Comparison of ENCODE assay signal across 8 cellular contexts in the genomic region with DNA sequence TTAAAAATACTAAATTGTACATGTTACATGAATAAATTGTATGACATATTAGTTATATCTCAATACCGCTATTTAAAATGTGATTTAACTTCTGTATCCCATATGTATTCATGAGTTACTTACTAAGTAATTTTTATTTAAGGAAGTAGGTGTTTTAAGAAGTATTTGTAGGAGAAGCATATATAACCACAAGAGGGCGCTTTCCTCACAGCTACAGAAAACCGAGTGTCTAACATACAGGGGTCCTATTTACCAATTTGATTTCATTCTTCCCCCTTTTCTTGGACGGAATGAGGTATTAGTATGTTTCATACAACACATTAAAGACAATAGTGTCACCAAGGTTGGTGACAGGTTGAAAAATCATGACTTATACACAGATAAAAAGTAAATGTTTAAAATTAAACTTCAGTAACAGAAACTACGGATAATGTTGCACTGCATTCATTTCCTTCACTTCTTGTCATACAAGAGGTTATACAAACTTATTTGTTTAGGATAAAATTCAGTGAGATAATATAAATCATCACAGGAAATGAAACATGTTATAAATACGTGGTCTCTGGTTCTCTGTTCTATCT.
DNase-seq lines count a peak whose midpoint lies in the region; ATAC-seq and TF ChIP-seq lines count a peak whose summit lies in the region.

No MANE protein-coding gene starts in this region.

- peak; percentile 66 for TF ChIP-seq CTCF in AG09309 (IDR thresholded peaks at IDR 0.05; ENCODE audit: control insufficient read depth, insufficient read depth, low read depth, low read length, missing control alignments)

- no peak overlapping the region for H3K27ac Mint-ChIP-seq in activated T-helper 17 cell treated with anti-CD3 and anti-CD28 coated beads, Interleukin-2, amount 50 U/mL, for 72 hours
- H3K27ac Mint-ChIP-seq in activated naive CD8-positive, alpha-beta T cell treated with anti-CD3 and anti-CD28 coated beads for 36 hours, result no peak overlapping the region

- ATAC-seq in activated T-helper 17 cell treated with anti-CD3 and anti-CD28 coated beads, Interleukin-2, amount 50 U/mL, for 72 hours (replicated peaks), result no peak

- no peaks in the 10 kb centered on the region for H3K4me1 ChIP-seq in HAP-1

- H3K4me3 ChIP-seq in AG09309 (ENCODE audit: control insufficient read depth, low read depth, low read length) (no peak overlapping the region), HAP-1 (no peak overlapping the region)

- H3K27me3 Mint-ChIP-seq in activated T-helper 17 cell treated with anti-CD3 and anti-CD28 coated beads, Interleukin-2, amount 50 U/mL, for 72 hours, result no peaks in the 10 kb centered on the region
- H3K27me3 Mint-ChIP-seq in activated naive CD8-positive, alpha-beta T cell treated with anti-CD3 and anti-CD28 coated beads for 36 hours, result no peaks in the 10 kb centered on the region

- H3K4me3 Mint-ChIP-seq in activated T-helper 17 cell treated with anti-CD3 and anti-CD28 coated beads, Interleukin-2, amount 50 U/mL, for 72 hours, result no peak overlapping the region
- H3K4me3 Mint-ChIP-seq in activated naive CD8-positive, alpha-beta T cell treated with anti-CD3 and anti-CD28 coated beads for 36 hours, result no peak overlapping the region

- DNase-seq in AG09309 (ENCODE audit: low read depth) (peak; percentile 27), HAP-1 (ENCODE audit: low spot score in 2 of 2) (peak; percentile 16 to 55), NCI-H748 treated with DMSO at 0.1 percent for 48 hours (lab: John Stamatoyannopoulos, UW) (peak; percentile 58), cerebellum (ENCODE audit: low spot score) (peak; percentile 54), lung microvascular endothelial cell (ENCODE audit: low read depth in 2 of 2) (peak; percentile 73 to 77), GM19240 (ENCODE audit: insufficient read length, low spot score) (no peak)
- DNase-seq in activated naive CD8-positive, alpha-beta T cell treated with anti-CD3 and anti-CD28 coated beads for 36 hours, result no peak

- no peaks in the 10 kb centered on the region for H3K4me1 Mint-ChIP-seq in activated T-helper 17 cell treated with anti-CD3 and anti-CD28 coated beads, Interleukin-2, amount 50 U/mL, for 72 hours
- H3K4me1 Mint-ChIP-seq in activated naive CD8-positive, alpha-beta T cell treated with anti-CD3 and anti-CD28 coated beads for 36 hours, result no peaks in the 10 kb centered on the region

- no peaks in the 10 kb centered on the region for H3K36me3 ChIP-seq in HAP-1 (replicated peaks)

- no peaks in the 10 kb centered on the region for H3K9me3 ChIP-seq in HAP-1

- no peaks in the 10 kb centered on the region for H3K27me3 ChIP-seq in HAP-1 (ENCODE audit: low read depth)

- no peaks in the 10 kb centered on the region for H3K36me3 Mint-ChIP-seq in activated T-helper 17 cell treated with anti-CD3 and anti-CD28 coated beads, Interleukin-2, amount 50 U/mL, for 72 hours (ENCODE audit: low read depth)
- no peaks in the 10 kb centered on the region for H3K36me3 Mint-ChIP-seq in activated naive CD8-positive, alpha-beta T cell treated with anti-CD3 and anti-CD28 coated beads for 36 hours

- H3K9me3 Mint-ChIP-seq in activated T-helper 17 cell treated with anti-CD3 and anti-CD28 coated beads, Interleukin-2, amount 50 U/mL, for 72 hours, result no peaks in the 10 kb centered on the region
- H3K9me3 Mint-ChIP-seq in activated naive CD8-positive, alpha-beta T cell treated with anti-CD3 and anti-CD28 coated beads for 36 hours, result no peaks in the 10 kb centered on the region

- in situ Hi-C loops in HAP-1 (cut with MboI; ENCODE audit: low sequenced_read_pairs), result no loop called here

Comparison
In these comparisons a context has a peak if more than half of its experiments do, and no peak if none do; other contexts are left out.
1. DNase-seq: peak in AG09309 (single experiment), HAP-1 (2 of 2), NCI-H748 treated with DMSO at 0.1 percent for 48 hours (single experiment), cerebellum (single experiment) and lung microvascular endothelial cell (2 of 2); none in GM19240 (single experiment) and activated naive CD8-positive, alpha-beta T cell treated with anti-CD3 and anti-CD28 coated beads for 36 hours (single experiment).